ENCODE assay signal across 21 cellular contexts in the genomic region with DNA sequence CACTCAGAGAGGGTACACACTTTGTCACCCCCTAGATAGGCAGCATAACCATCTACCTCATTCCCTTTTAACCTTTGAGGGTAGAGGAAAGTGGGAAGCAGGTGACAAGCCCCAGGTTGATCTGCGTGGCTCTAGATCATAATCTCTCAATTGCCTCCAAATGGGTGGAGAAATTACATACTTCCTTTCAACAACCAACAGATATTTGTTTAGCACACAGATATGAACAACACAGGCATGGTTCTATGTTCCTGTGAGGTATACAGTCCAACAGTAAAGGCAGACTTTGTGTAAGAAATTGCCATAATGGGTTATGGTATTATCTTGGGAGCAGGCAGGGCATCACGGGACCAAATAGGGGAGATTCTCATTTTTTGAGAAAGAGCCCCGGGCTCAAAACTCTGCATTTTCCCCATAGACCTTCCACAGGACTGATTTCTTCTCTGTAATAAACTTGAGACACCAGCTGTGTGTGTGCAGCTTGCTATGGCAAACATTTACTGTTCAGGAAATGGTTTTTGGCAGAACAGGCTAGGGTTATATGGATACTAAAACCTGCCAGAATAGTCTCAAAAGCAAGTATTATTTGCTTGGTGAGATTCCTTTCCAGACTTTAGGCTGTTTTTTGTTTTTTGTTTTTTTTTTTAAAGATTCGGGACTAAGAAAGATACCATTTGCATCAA.
A peak's percentile ranks its signal among the peaks of the same experiment; 100 is the strongest.
DNase-seq lines count a peak whose midpoint lies in the region; TF ChIP-seq lines count a peak whose summit lies in the region.
"Had no signal": no experiment of that assay in that cellular context is flagged by ENCODE, and none has a peak within 500 bp of the region (broad histone marks: within the 10 kb centered on the region; RNA-seq: fewer than 3 reads in every experiment).

No MANE protein-coding gene starts in this region.

- no peak for TF ChIP-seq EP300 in transverse colon (IDR thresholded peaks at IDR 0.05; ENCODE audit: low read depth)

- no TSS peak for BruUV-seq in mammary epithelial cell (replicated peaks; lab: Mats Ljungman, UMichigan)

- H3K4me1 Mint-ChIP-seq in immature natural killer cell = no peaks in the 10 kb centered on the region
- H3K4me1 Mint-ChIP-seq: activated CD4-positive, alpha-beta T cell treated with anti-CD3 and anti-CD28 coated beads, Interleukin-2, amount 10 ng/mL, durations not matched to agents 7 days and 5 days had no signal

- no peaks in the 10 kb centered on the region for H3K79me2 ChIP-seq in mammary epithelial cell (ENCODE audit: insufficient read depth, low read length)

- TF ChIP-seq CTCF in breast epithelium (IDR thresholded peaks at IDR 0.05) = no peak
- no peak for TF ChIP-seq CTCF in mammary epithelial cell (conservative IDR thresholded peaks at IDR 0.05 in 1 of 2, IDR thresholded peaks at IDR 0.05 in 1 of 2; ENCODE audit: extremely low read depth in 1 of 2, insufficient read depth in 1 of 2, low read depth in 1 of 2, low read length in 2 of 2)
- TF ChIP-seq CTCF in colonic mucosa (IDR thresholded peaks at IDR 0.05) = no peak
- TF ChIP-seq CTCF in transverse colon (IDR thresholded peaks at IDR 0.05) = no peak

- no peaks in the 10 kb centered on the region for H4K20me1 ChIP-seq in mammary epithelial cell (ENCODE audit: insufficient read depth, low read length)

- in situ Hi-C loops in mammary epithelial cell (cut with MboI; ENCODE audit: low sequenced_read_pairs in 2 of 2) (no loop called here), transverse colon (cut with MboI; ENCODE audit: low pct_ligation_motif_present in 1 of 4, low pct_unique_long_range_greater_than_20kb in 1 of 4, low sequenced_read_pairs in 3 of 4) (no loop called here)

- H3K27ac ChIP-seq in breast epithelium = peak overlapping the region; percentile 28 to 60
- H3K27ac ChIP-seq in mammary epithelial cell (ENCODE audit: insufficient read depth, low read depth, low read length) = no peak overlapping the region
- peak overlapping the region; percentile 38 for H3K27ac ChIP-seq in colonic mucosa
- peak overlapping the region; percentile 44 to 77 (median 70) for H3K27ac ChIP-seq in transverse colon
- H3K27ac ChIP-seq: adrenal gland had no signal

- H3K36me3 Mint-ChIP-seq in immature natural killer cell = peaks cover 0 to 6% (median 3%) of the 10 kb centered on the region in 3 donors

- H3K36me3 ChIP-seq in breast epithelium (no peaks in the 10 kb centered on the region), mammary epithelial cell (ENCODE audit: insufficient read depth, low read length) (no peaks in the 10 kb centered on the region), colonic mucosa (no peaks in the 10 kb centered on the region), transverse colon (no peaks in the 10 kb centered on the region)
- H3K36me3 ChIP-seq: adrenal gland, MG63 had no signal

- 46% methylated on average over 4 of the region's 4 CpGs for WGBS in mammary epithelial cell (ENCODE audit: low coverage, missing lambda C conversion rate)
- 32 to 46% methylated on average over 2 to 4 of the region's 4 CpGs for WGBS in transverse colon (ENCODE audit: low coverage in 1 of 2), 2 donors

- H3K9ac ChIP-seq in mammary epithelial cell (ENCODE audit: insufficient read depth, low read length) = no peak overlapping the region
- H3K9ac ChIP-seq in colonic mucosa (ENCODE audit: low read depth in 2 of 2, low read length in 2 of 2) = peak overlapping the region in 1 of 2 donors; percentile 58

- H3K9me3 ChIP-seq in breast epithelium (no peaks in the 10 kb centered on the region), mammary epithelial cell (replicated peaks; ENCODE audit: insufficient read depth, low read length) (no peaks in the 10 kb centered on the region), colonic mucosa (no peaks in the 10 kb centered on the region), transverse colon (no peaks in the 10 kb centered on the region)
- H3K9me3 ChIP-seq: adrenal gland, MG63 had no signal

- CTCF ChIA-PET in mammary epithelial cell (lab: Charles Lee; ENCODE audit: low non-redundant PET) = no interaction called here

- no peak for DNase-seq in breast epithelium (ENCODE audit: low spot score in 2 of 2)
- DNase-seq in mammary epithelial cell = no peak
- DNase-seq in NCI-H2196 treated with DMSO at 0.1 percent for 48 hours (lab: John Stamatoyannopoulos, UW; ENCODE audit: unreplicated experiment) = peak; percentile 53
- DNase-seq in colonic mucosa = peak; percentile 46
- DNase-seq in transverse colon = no peak
- no peak for DNase-seq in OCI-M1 (lab: John Stamatoyannopoulos, UW)
- no peak for DNase-seq in immature natural killer cell
- DNase-seq in DMS 273 treated with DMSO at 0.1 percent for 48 hours (lab: John Stamatoyannopoulos, UW) = no peak
- DNase-seq: activated CD4-positive, alpha-beta T cell treated with anti-CD3 and anti-CD28 coated beads, Interleukin-2, amount 10 ng/mL, durations not matched to agents 7 days and 5 days; activated gamma-delta T cell; adrenal gland; C1 segment of cervical spinal cord; DND-41; effector CD4-positive, alpha-beta T cell; left ventricle myocardium superior; MG63; NCI-H2227 treated with DMSO at 0.1 percent for 48 hours; nucleus accumbens; right cardiac atrium; RPMI8226; stimulated activated CD4-positive, alpha-beta T cell treated with anti-CD3 and anti-CD28 coated beads, Interleukin-15, amount 100 ng/mL, for 24 hours had no signal

- H2AFZ ChIP-seq in mammary epithelial cell (ENCODE audit: low read depth, low read length) = no peak overlapping the region

- no peak overlapping the region for H3K27ac Mint-ChIP-seq in immature natural killer cell
- H3K27ac Mint-ChIP-seq: activated CD4-positive, alpha-beta T cell treated with anti-CD3 and anti-CD28 coated beads, Interleukin-2, amount 10 ng/mL, durations not matched to agents 7 days and 5 days had no signal

- TF ChIP-seq POLR2A in breast epithelium (IDR thresholded peaks at IDR 0.05) (no peak), transverse colon (IDR thresholded peaks at IDR 0.05) (no peak)

- no peaks in the 10 kb centered on the region for H3K4me1 ChIP-seq in breast epithelium
- H3K4me1 ChIP-seq in mammary epithelial cell (ENCODE audit: insufficient read depth, low read length) = no peaks in the 10 kb centered on the region
- peaks cover 5% of the 10 kb centered on the region for H3K4me1 ChIP-seq in colonic mucosa
- H3K4me1 ChIP-seq in transverse colon = peaks cover 10 to 54% (median 35%) of the 10 kb centered on the region in 4 donors
- H3K4me1 ChIP-seq: adrenal gland had no signal

- dilution Hi-C loops in mammary epithelial cell (cut with HindIII; ENCODE audit: low sequenced_read_pairs) = no loop called here

- intact Hi-C loops in breast epithelium (cut with DNase I; ENCODE audit: low total_unique reads) (loop anchor here (10.0 kb wide), 1 partner anchor 289 kb away; no protein-coding TSS in a partner anchor), mammary epithelial cell (cut with micrococcal nuclease) (no loop called here), colonic mucosa (cut with DNase I) (no loop called here), transverse colon (cut with DNase I; ENCODE audit: low total_unique reads) (loop anchor here (10.0 kb wide), 1 partner anchor 1079 kb away; no protein-coding TSS in a partner anchor)

- H3K27me3 ChIP-seq in breast epithelium (no peaks in the 10 kb centered on the region), mammary epithelial cell (ENCODE audit: insufficient read depth, low read length) (no peaks in the 10 kb centered on the region), colonic mucosa (no peaks in the 10 kb centered on the region), transverse colon (no peaks in the 10 kb centered on the region)
- H3K27me3 ChIP-seq: adrenal gland, MG63 had no signal

- H3K27me3 Mint-ChIP-seq in immature natural killer cell (ENCODE audit: low read depth in 3 of 3) = peaks cover 0 to 3% (median 0%) of the 10 kb centered on the region in 3 donors
- H3K27me3 Mint-ChIP-seq: activated CD4-positive, alpha-beta T cell treated with anti-CD3 and anti-CD28 coated beads, Interleukin-2, amount 10 ng/mL, durations not matched to agents 7 days and 5 days had no signal

- H3K4me3 Mint-ChIP-seq in immature natural killer cell = no peak overlapping the region
- H3K4me3 Mint-ChIP-seq: activated CD4-positive, alpha-beta T cell treated with anti-CD3 and anti-CD28 coated beads, Interleukin-2, amount 10 ng/mL, durations not matched to agents 7 days and 5 days had no signal

- peaks cover 0 to 2% (median 0%) of the 10 kb centered on the region in 6 donors for H3K9me3 Mint-ChIP-seq in immature natural killer cell

- no peak overlapping the region for H3K4me3 ChIP-seq in breast epithelium
- H3K4me3 ChIP-seq in mammary epithelial cell (replicated peaks in 1 of 3; ENCODE audit: insufficient read depth in 1 of 3, low read depth in 2 of 3, low read length in 3 of 3) = no peak overlapping the region
- H3K4me3 ChIP-seq in colonic mucosa = no peak overlapping the region
- H3K4me3 ChIP-seq in transverse colon = no peak overlapping the region
- H3K4me3 ChIP-seq: adrenal gland, MG63 had no signal

- H3K4me2 ChIP-seq in mammary epithelial cell (ENCODE audit: insufficient read depth, low read depth, low read length) = no peak overlapping the region

Comparison
In these comparisons a context has a peak if more than half of its experiments do, and no peak if none do; other contexts are left out.
1. intact Hi-C loops: an anchor here in breast epithelium (10.0 kb wide) and transverse colon (10.0 kb wide); none called in mammary epithelial cell and colonic mucosa.
2. DNase-seq: peak in NCI-H2196 treated with DMSO at 0.1 percent for 48 hours (single experiment) and colonic mucosa (single experiment); none in breast epithelium (0 of 2), mammary epithelial cell (single experiment), transverse colon (single experiment), OCI-M1 (single experiment), immature natural killer cell (0 of 3) and DMS 273 treated with DMSO at 0.1 percent for 48 hours (single experiment).